In genomic region chr1:234609528-234610042, GRCh38 we compare ENCODE assay signal across 8 cellular contexts. TPM values are rescaled to one million over a fixed set of nuclear protein-coding genes. Genes with fewer than 3 reads are reported as not detected.
DNase-seq lines count a peak whose midpoint lies in the region; ATAC-seq, FAIRE-seq and TF ChIP-seq lines count a peak whose summit lies in the region.

No MANE protein-coding gene starts in this region.

- H2AFZ ChIP-seq in neuronal stem cell (ENCODE audit: low read length) = no peak overlapping the region

- no peak for ATAC-seq in GM21390 (IDR thresholded peaks at IDR 0.05; ENCODE audit: unreplicated experiment)
- no peak for ATAC-seq in HG03159 (IDR thresholded peaks at IDR 0.05; ENCODE audit: unreplicated experiment)

- TF ChIP-seq CTCF in LNCaP clone FGC (IDR thresholded peaks at IDR 0.05; ENCODE audit: control insufficient read depth, extremely low read depth, insufficient read depth) = no peak

- H3K79me1 ChIP-seq in neuronal stem cell (ENCODE audit: low read depth, low read length) = peaks cover 7% of the 10 kb centered on the region

- no peak for TF ChIP-seq POLR2A in GM12892 (IDR thresholded peaks at IDR 0.05; ENCODE audit: low read depth, low read length)

- H2AK5ac ChIP-seq in neuronal stem cell (ENCODE audit: low read depth, low read length) = peak overlapping the region; percentile 74

- no peak overlapping the region for H3K14ac ChIP-seq in neuronal stem cell (ENCODE audit: low read length)

- H3K27me3 ChIP-seq in duodenal mucosa (ENCODE audit: control insufficient read depth in 1 of 2, insufficient read depth in 2 of 2, low read length in 2 of 2) = no peaks in the 10 kb centered on the region
- H3K27me3 ChIP-seq in neuronal stem cell (ENCODE audit: control insufficient read depth in 3 of 3, insufficient read depth in 3 of 3, low read depth in 1 of 3, low read length in 3 of 3) = no peaks in the 10 kb centered on the region

- H3K9ac ChIP-seq in duodenal mucosa (ENCODE audit: low read depth in 1 of 2, low read length in 2 of 2) (peak overlapping the region; percentile 98 to 99), neuronal stem cell (ENCODE audit: low read depth, low read length, poor library complexity) (peak overlapping the region; percentile 98)

- H3K4me3 ChIP-seq in LNCaP clone FGC (ENCODE audit: low read depth, low read length) (peak overlapping the region; percentile 60), duodenal mucosa (ENCODE audit: low read depth in 1 of 2, low read length in 2 of 2) (peak overlapping the region; percentile 92 to 94), neuronal stem cell (ENCODE audit: low read length in 2 of 2) (peak overlapping the region; percentile 63 to 96)

- peaks cover 26 to 33% of the 10 kb centered on the region in 2 donors for H3K36me3 ChIP-seq in duodenal mucosa (ENCODE audit: control insufficient read depth in 1 of 2, insufficient read depth in 2 of 2, low read length in 2 of 2)
- H3K36me3 ChIP-seq in neuronal stem cell (replicated peaks in 1 of 2; ENCODE audit: control insufficient read depth in 2 of 2, insufficient read depth in 2 of 2, low read length in 2 of 2) = peaks cover 3 to 40% of the 10 kb centered on the region in 2 donors

- H2BK12ac ChIP-seq in neuronal stem cell (ENCODE audit: low read length) = no peak overlapping the region

- H4K8ac ChIP-seq in neuronal stem cell (ENCODE audit: low read depth, low read length) = no peak overlapping the region

- H3K4me1 ChIP-seq in duodenal mucosa (ENCODE audit: control insufficient read depth in 1 of 2, insufficient read depth in 2 of 2, low read length in 2 of 2) (peaks cover 31 to 41% of the 10 kb centered on the region in 2 donors), neuronal stem cell (ENCODE audit: control insufficient read depth in 2 of 2, insufficient read depth in 1 of 2, low read depth in 1 of 2, low read length in 2 of 2) (peaks cover 25 to 38% of the 10 kb centered on the region in 2 donors)

- no peak overlapping the region for H2BK5ac ChIP-seq in neuronal stem cell (ENCODE audit: low read length)

- peak overlapping the region; percentile 94 for H3K18ac ChIP-seq in neuronal stem cell (ENCODE audit: low read length)

- FAIRE-seq in GM12892 (lab: Jason Lieb, UNC) = no peak

- H4K91ac ChIP-seq in neuronal stem cell (ENCODE audit: low read depth, low read length, poor library complexity) = no peak overlapping the region

- WGBS in neuronal stem cell (ENCODE audit: extremely low coverage in 2 of 2, insufficient read length in 2 of 2, insufficient replicate concordance in 1 of 2), 2 donors = no CpG with 5 or more reads among the region's 95 CpGs

- H3K9me3 ChIP-seq in duodenal mucosa (ENCODE audit: control insufficient read depth in 1 of 2, low read length in 2 of 2) (no peaks in the 10 kb centered on the region), neuronal stem cell (replicated peaks in 1 of 2; ENCODE audit: control insufficient read depth in 2 of 2, insufficient read depth in 1 of 2, low read depth in 1 of 2, low read length in 2 of 2) (no peaks in the 10 kb centered on the region)

- peak overlapping the region; percentile 88 for H3K4me2 ChIP-seq in neuronal stem cell (ENCODE audit: insufficient read depth, low read length, poor library complexity, severe bottlenecking)

- DNase-seq in D341Med (ENCODE audit: low spot score) (peak; percentile 81), LNCaP clone FGC (ENCODE audit: low read depth) (no peak), neuronal stem cell (ENCODE audit: low spot score) (no peak), epidermal melanocyte (ENCODE audit: insufficient read length, low spot score) (no peak), GM12892 (ENCODE audit: insufficient read length) (no peak)

- H2BK15ac ChIP-seq in neuronal stem cell (ENCODE audit: low read length) = peak overlapping the region; percentile 64

- H3K23ac ChIP-seq in neuronal stem cell (ENCODE audit: low read depth, low read length, poor library complexity) = peak overlapping the region; percentile 95

- no peak overlapping the region for H3K4ac ChIP-seq in neuronal stem cell (ENCODE audit: low read length)

- no peak overlapping the region for H2BK120ac ChIP-seq in neuronal stem cell (ENCODE audit: low read depth, low read length)

- H3K27ac ChIP-seq in duodenal mucosa (ENCODE audit: low read depth, low read length) (peak overlapping the region; percentile 99), neuronal stem cell (replicated peaks; ENCODE audit: low read length) (peak overlapping the region; percentile 89)

RNA-seq across cellular contexts. Expression of gene IRF2BP2, which starts 0.4 kb away (rescaled TPM):
- polyA plus RNA-seq in neuronal stem cell (2013, experiment 1 of 2) = 28.8 TPM
- polyA plus RNA-seq in neuronal stem cell (2013, experiment 2 of 2) = 29.3 TPM
- 63.2 TPM for polyA plus RNA-seq in GM12892 (2012; ENCODE audit: missing spikeins)
